ENCODE assay signal across 8 cellular contexts in the genomic region with DNA sequence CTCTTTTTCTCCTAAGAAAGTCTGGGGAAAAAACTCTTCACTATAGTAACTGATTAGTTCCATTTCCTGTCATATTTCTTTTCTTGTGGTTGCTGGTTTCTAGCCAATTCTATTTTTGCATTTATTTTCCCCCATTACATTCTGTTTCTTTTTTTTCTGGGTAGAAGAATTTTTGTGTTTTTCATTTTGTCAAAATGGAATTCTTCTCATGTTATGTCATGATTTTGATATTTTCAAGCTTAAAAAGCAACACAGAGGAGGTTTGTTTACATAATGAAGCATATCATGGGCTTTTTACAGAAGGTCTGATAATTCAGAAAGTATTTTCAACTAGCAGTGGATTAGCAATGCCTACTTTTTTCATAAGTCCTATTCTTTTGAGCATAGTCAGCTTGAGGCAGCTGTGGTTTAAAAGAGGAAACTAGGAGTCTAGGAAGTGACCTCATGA.
DNase-seq lines count a peak whose midpoint lies in the region; ATAC-seq and TF ChIP-seq lines count a peak whose summit lies in the region.

No MANE protein-coding gene starts in this region.

- H3K27ac ChIP-seq in RWPE1 (no peak overlapping the region), heart left ventricle (peak overlapping the region; percentile 34 to 85 (median 70))

- no peak for DNase-seq in activated naive CD4-positive, alpha-beta T cell treated with anti-CD3 and anti-CD28 coated beads, Interleukin-2, amount 10 ng/mL, durations not matched to agents 7 days and 5 days
- DNase-seq in activated naive CD4-positive, alpha-beta T cell treated with anti-CD3 and anti-CD28 coated beads, Interleukin-2, amount 50 U/mL, for 16 hours, result no peak
- DNase-seq in RWPE1 (ENCODE audit: low spot score) (peak; percentile 8), heart left ventricle (no peak), type B pancreatic cell (ENCODE audit: extremely low spot score, unreplicated experiment) (no peak), erythroblast (lab: John Stamatoyannopoulos, UW) (no peak), germinal center (ENCODE audit: low spot score) (no peak)

- H3K27ac Mint-ChIP-seq in activated naive CD4-positive, alpha-beta T cell treated with anti-CD3 and anti-CD28 coated beads, Interleukin-2, amount 10 ng/mL, durations not matched to agents 7 days and 5 days, result no peak overlapping the region
- H3K27ac Mint-ChIP-seq in type B pancreatic cell, result peak overlapping the region; percentile 30

- H3K27me3 Mint-ChIP-seq in activated naive CD4-positive, alpha-beta T cell treated with anti-CD3 and anti-CD28 coated beads, Interleukin-2, amount 10 ng/mL, durations not matched to agents 7 days and 5 days, result no peaks in the 10 kb centered on the region
- peaks cover 5% of the 10 kb centered on the region for H3K27me3 Mint-ChIP-seq in type B pancreatic cell

- peaks cover 22% of the 10 kb centered on the region for H3K4me1 Mint-ChIP-seq in activated naive CD4-positive, alpha-beta T cell treated with anti-CD3 and anti-CD28 coated beads, Interleukin-2, amount 10 ng/mL, durations not matched to agents 7 days and 5 days
- H3K4me1 Mint-ChIP-seq in type B pancreatic cell (ENCODE audit: unreplicated experiment), result peaks cover 10% of the 10 kb centered on the region

- peak in 3 of 4 donors; percentile 42 to 82 (median 73) for ATAC-seq in heart left ventricle
- no peak for ATAC-seq in GM18519 (IDR thresholded peaks at IDR 0.05; ENCODE audit: low FRiP score, unreplicated experiment)

- no peaks in the 10 kb centered on the region for H3K36me3 ChIP-seq in heart left ventricle

- no peak for TF ChIP-seq POLR2A in heart left ventricle (IDR thresholded peaks at IDR 0.05)
- TF ChIP-seq POLR2A in erythroblast (IDR thresholded peaks at IDR 0.05; ENCODE audit: low read length), result no peak

- peak overlapping the region; percentile 42 for H3K4me3 Mint-ChIP-seq in activated naive CD4-positive, alpha-beta T cell treated with anti-CD3 and anti-CD28 coated beads, Interleukin-2, amount 10 ng/mL, durations not matched to agents 7 days and 5 days
- no peak overlapping the region for H3K4me3 Mint-ChIP-seq in type B pancreatic cell

- H3K4me1 ChIP-seq in heart left ventricle, result peaks cover 0 to 30% (median 13%) of the 10 kb centered on the region in 12 donors

- no peaks in the 10 kb centered on the region for H3K9me3 ChIP-seq in heart left ventricle

- CTCF ChIA-PET in activated naive CD4-positive, alpha-beta T cell treated with anti-CD3 and anti-CD28 coated beads, Interleukin-2, amount 10 ng/mL, durations not matched to agents 7 days and 5 days (lab: Charles Lee), result no interaction called here
- CTCF ChIA-PET in RWPE1 (lab: Yijun Ruan, JAX), result interaction anchor here (0.8 kb wide), 1 partner anchor 12 kb away, joined by 4 read pairs; no protein-coding TSS in a partner anchor

- H3K36me3 Mint-ChIP-seq in activated naive CD4-positive, alpha-beta T cell treated with anti-CD3 and anti-CD28 coated beads, Interleukin-2, amount 10 ng/mL, durations not matched to agents 7 days and 5 days, result no peaks in the 10 kb centered on the region
- no peaks in the 10 kb centered on the region for H3K36me3 Mint-ChIP-seq in type B pancreatic cell

- H3K9me3 Mint-ChIP-seq in activated naive CD4-positive, alpha-beta T cell treated with anti-CD3 and anti-CD28 coated beads, Interleukin-2, amount 10 ng/mL, durations not matched to agents 7 days and 5 days, result no peaks in the 10 kb centered on the region
- no peaks in the 10 kb centered on the region for H3K9me3 Mint-ChIP-seq in type B pancreatic cell

- POLR2A ChIA-PET in RWPE1 (lab: Yijun Ruan, JAX; ENCODE audit: low non-redundant PET), result no interaction called here

- H3K27me3 ChIP-seq in heart left ventricle, result no peaks in the 10 kb centered on the region

- H3K4me3 ChIP-seq in heart left ventricle, result peak overlapping the region in 10 of 12 donors; percentile 10 to 46 (median 34)

- TF ChIP-seq CTCF in RWPE1 (conservative IDR thresholded peaks at IDR 0.05; ENCODE audit: low read depth) (no peak), heart left ventricle (IDR thresholded peaks at IDR 0.05) (no peak), type B pancreatic cell (conservative IDR thresholded peaks at IDR 0.05) (no peak)

- intact Hi-C loops in heart left ventricle (cut with DNase I), result no loop called here
